ENCODE assay signal across 18 cellular contexts in the genomic region with DNA sequence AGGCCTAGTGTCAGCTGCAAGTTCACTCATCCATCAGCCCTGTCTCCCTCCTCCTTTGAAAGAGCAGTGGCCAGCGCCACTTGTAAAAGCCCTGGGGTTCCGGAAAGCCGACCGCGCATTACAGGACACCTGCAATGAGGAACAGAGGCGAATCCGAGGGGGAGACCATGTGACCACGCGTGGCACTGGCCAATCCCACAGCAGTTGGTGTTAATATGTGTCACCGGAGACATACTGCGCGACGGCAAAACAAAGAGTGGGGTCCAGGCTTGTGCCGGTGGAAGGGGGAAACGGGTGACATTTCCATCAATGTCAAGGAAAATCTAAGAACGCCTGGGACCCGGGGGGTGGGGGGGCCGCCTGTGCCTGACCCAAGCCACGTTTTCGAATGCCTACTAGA.
A peak's percentile ranks its signal among the peaks of the same experiment; 100 is the strongest.
DNase-seq lines count a peak whose midpoint lies in the region; ATAC-seq and TF ChIP-seq lines count a peak whose summit lies in the region.
"Had no signal": no experiment of that assay in that cellular context is flagged by ENCODE, and none has a peak within 500 bp of the region (broad histone marks: within the 10 kb centered on the region; RNA-seq: fewer than 3 reads in every experiment).

No MANE protein-coding gene starts in this region.

- no peak for TF ChIP-seq EP300 in SK-N-SH (IDR thresholded peaks at IDR 0.05; ENCODE audit: borderline replicate concordance in 1 of 2, low read depth in 1 of 2, low read length in 1 of 2)
- TF ChIP-seq EP300 in sigmoid colon (IDR thresholded peaks at IDR 0.05), result no peak

- H3K27me3 ChIP-seq in SK-N-SH (ENCODE audit: insufficient read depth), result no peaks in the 10 kb centered on the region
- H3K27me3 ChIP-seq in sigmoid colon, result no peaks in the 10 kb centered on the region

- no peaks in the 10 kb centered on the region for H3K9me2 ChIP-seq in SK-N-SH

- TF ChIP-seq POLR2A in sigmoid colon (IDR thresholded peaks at IDR 0.05), result no peak

- POLR2A ChIA-PET in SK-N-SH (lab: Yijun Ruan, JAX), result no interaction called here

- CTCF ChIA-PET in SK-N-SH (lab: Yijun Ruan, JAX), result no interaction called here

- H4K20me1 ChIP-seq in SK-N-SH (ENCODE audit: insufficient read depth), result no peaks in the 10 kb centered on the region

- H2AFZ ChIP-seq in SK-N-SH (ENCODE audit: low read depth), result no peak overlapping the region
- H2AFZ ChIP-seq: GM23338, PC-9 had no signal

- intact Hi-C loops in sigmoid colon (cut with DNase I), result no loop called here

- TF ChIP-seq RAD21 in SK-N-SH (IDR thresholded peaks at IDR 0.05; ENCODE audit: low read length), result no peak

- no peaks in the 10 kb centered on the region for H3F3A ChIP-seq in SK-N-SH (replicated peaks; ENCODE audit: insufficient read depth)

- no peaks in the 10 kb centered on the region for H3K79me2 ChIP-seq in SK-N-SH (ENCODE audit: insufficient read depth)

- H3K4me2 ChIP-seq in SK-N-SH, result peak overlapping the region; percentile 33; the same call in 1 of the 2 replicates
- H3K4me2 ChIP-seq: GM23338, PC-9 had no signal

- H3K9ac ChIP-seq in SK-N-SH, result no peak overlapping the region

- no peaks in the 10 kb centered on the region; a peak in 1 of 4 replicates for H3K4me1 ChIP-seq in SK-N-SH (ENCODE audit: control insufficient read depth in 1 of 2, insufficient read depth in 2 of 2, low read depth in 1 of 2, low read length in 1 of 2)
- H3K4me1 ChIP-seq in sigmoid colon, result no peaks in the 10 kb centered on the region

- ATAC-seq in SK-N-SH treated with all-trans-retinoic acid at 6 μM for 48 hours (no peak), GM19324 (IDR thresholded peaks at IDR 0.05; ENCODE audit: low FRiP score, unreplicated experiment) (no peak)
- ATAC-seq: GM23338 had no signal

- WGBS in SK-N-SH (ENCODE audit: low lambda C conversion rate), result 25% methylated on average over 20 of the region's 20 CpGs
- WGBS in sigmoid colon, 2 donors, result 74 to 80% methylated on average over 20 of the region's 20 CpGs

- TF ChIP-seq CTCF in SK-N-SH (IDR thresholded peaks at IDR 0.05) (no peak), coronary artery (IDR thresholded peaks at IDR 0.05) (no peak), sigmoid colon (IDR thresholded peaks at IDR 0.05) (no peak)

- H3K9me3 ChIP-seq in SK-N-SH, result no peaks in the 10 kb centered on the region
- H3K9me3 ChIP-seq in sigmoid colon, result peaks cover 0 to 7% (median 0%) of the 10 kb centered on the region in 4 donors

- no peaks in the 10 kb centered on the region for H3K36me3 ChIP-seq in SK-N-SH (replicated peaks in 1 of 2; ENCODE audit: control insufficient read depth in 1 of 2, insufficient read depth in 2 of 2, low read length in 1 of 2)
- no peaks in the 10 kb centered on the region for H3K36me3 ChIP-seq in sigmoid colon

- no peak for DNase-seq in SK-N-SH
- DNase-seq in AG20443 (ENCODE audit: low spot score), result peak; percentile 1
- DNase-seq in coronary artery (ENCODE audit: low spot score), result peak; percentile 38
- peak; percentile 24 for DNase-seq in sigmoid colon
- DNase-seq in NOMO-1 treated with dmso at 0.1 percent for 144 hours (lab: John Stamatoyannopoulos, UW; ENCODE audit: unreplicated experiment), result no peak
- DNase-seq in UCSD-AML1 (lab: John Stamatoyannopoulos, UW; ENCODE audit: unreplicated experiment), result no peak
- DNase-seq: CD4-positive, CD25-positive, alpha-beta regulatory T cell; COR-L47; GDM1; Karpas-422; NCI-H1417 treated with DMSO at 0.1 percent for 48 hours; NCI-H187 treated with DMSO at 0.1 percent for 48 hours; NCI-H524 treated with DMSO at 0.1 percent for 48 hours had no signal

- H3K4me3 ChIP-seq in SK-N-SH (ENCODE audit: low read depth in 2 of 2, low read length in 1 of 2) (no peak overlapping the region; a peak in 1 of 4 replicates), coronary artery (no peak overlapping the region), sigmoid colon (no peak overlapping the region)
- H3K4me3 ChIP-seq: GM23338, PC-9 had no signal

- no peak overlapping the region for H3K27ac ChIP-seq in SK-N-SH (ENCODE audit: low read depth in 2 of 2, low read length in 1 of 2)
- H3K27ac ChIP-seq in coronary artery, result no peak overlapping the region
- H3K27ac ChIP-seq in sigmoid colon, result no peak overlapping the region
- H3K27ac ChIP-seq: 22Rv1, PC-9 had no signal

TF ChIP-seq in SK-N-SH, 30 proteins besides CTCF, POLR2A, EP300 and RAD21 (continues in another document):
- no peak for TF ChIP-seq TAF1 (IDR thresholded peaks at IDR 0.05; ENCODE audit: borderline replicate concordance, low read depth, low read length)
- no peak for TF ChIP-seq ELF1 (IDR thresholded peaks at IDR 0.05)
- TF ChIP-seq, protein P1, sequence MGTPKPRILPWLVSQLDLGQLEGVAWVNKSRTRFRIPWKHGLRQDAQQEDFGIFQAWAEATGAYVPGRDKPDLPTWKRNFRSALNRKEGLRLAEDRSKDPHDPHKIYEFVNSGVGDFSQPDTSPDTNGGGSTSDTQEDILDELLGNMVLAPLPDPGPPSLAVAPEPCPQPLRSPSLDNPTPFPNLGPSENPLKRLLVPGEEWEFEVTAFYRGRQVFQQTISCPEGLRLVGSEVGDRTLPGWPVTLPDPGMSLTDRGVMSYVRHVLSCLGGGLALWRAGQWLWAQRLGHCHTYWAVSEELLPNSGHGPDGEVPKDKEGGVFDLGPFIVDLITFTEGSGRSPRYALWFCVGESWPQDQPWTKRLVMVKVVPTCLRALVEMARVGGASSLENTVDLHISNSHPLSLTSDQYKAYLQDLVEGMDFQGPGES (IDR thresholded peaks at IDR 0.05; ENCODE audit: low read depth, low read length), result no peak
- no peak for TF ChIP-seq CHD2 (IDR thresholded peaks at IDR 0.05; ENCODE audit: low read length, partially characterized antibody)
- no peak for TF ChIP-seq MEF2A (IDR thresholded peaks at IDR 0.05; ENCODE audit: borderline replicate concordance, low read depth)
- TF ChIP-seq YY1 (IDR thresholded peaks at IDR 0.05; ENCODE audit: low read depth), result no peak
- TF ChIP-seq FOXJ3 (CRISPR knock-in tag; IDR thresholded peaks at IDR 0.05), result no peak
- no peak for TF ChIP-seq NRF1 (IDR thresholded peaks at IDR 0.05; ENCODE audit: low read depth, low read length)
- no peak for TF ChIP-seq EZH2phosphoT487 (IDR thresholded peaks at IDR 0.05; ENCODE audit: borderline replicate concordance, low read depth)
- TF ChIP-seq JUND (IDR thresholded peaks at IDR 0.05), result no peak
- TF ChIP-seq TCF12 (IDR thresholded peaks at IDR 0.05), result no peak
- TF ChIP-seq FOSL2 (IDR thresholded peaks at IDR 0.05; ENCODE audit: borderline replicate concordance, low read depth), result no peak
- TF ChIP-seq RXRA (IDR thresholded peaks at IDR 0.05; ENCODE audit: borderline replicate concordance, low read depth), result no peak
- TF ChIP-seq, protein P2, sequence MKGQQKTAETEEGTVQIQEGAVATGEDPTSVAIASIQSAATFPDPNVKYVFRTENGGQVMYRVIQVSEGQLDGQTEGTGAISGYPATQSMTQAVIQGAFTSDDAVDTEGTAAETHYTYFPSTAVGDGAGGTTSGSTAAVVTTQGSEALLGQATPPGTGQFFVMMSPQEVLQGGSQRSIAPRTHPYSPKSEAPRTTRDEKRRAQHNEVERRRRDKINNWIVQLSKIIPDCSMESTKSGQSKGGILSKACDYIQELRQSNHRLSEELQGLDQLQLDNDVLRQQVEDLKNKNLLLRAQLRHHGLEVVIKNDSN (IDR thresholded peaks at IDR 0.05; ENCODE audit: borderline replicate concordance, low read depth), result no peak

TF ChIP-seq in SK-N-SH treated with all-trans-retinoic acid at 6 μM for 48 hours, 23 proteins besides CTCF, POLR2A, EP300 and RAD21:
- TF ChIP-seq OSR1 (CRISPR knock-in tag; IDR thresholded peaks at IDR 0.05) (no peak), ZNF565 (CRISPR knock-in tag; conservative IDR thresholded peaks at IDR 0.05; ENCODE audit: low read depth) (no peak), RARB (CRISPR knock-in tag; IDR thresholded peaks at IDR 0.05) (no peak), ZFP3 (CRISPR knock-in tag; IDR thresholded peaks at IDR 0.05) (no peak)
- TF ChIP-seq, protein P3, sequence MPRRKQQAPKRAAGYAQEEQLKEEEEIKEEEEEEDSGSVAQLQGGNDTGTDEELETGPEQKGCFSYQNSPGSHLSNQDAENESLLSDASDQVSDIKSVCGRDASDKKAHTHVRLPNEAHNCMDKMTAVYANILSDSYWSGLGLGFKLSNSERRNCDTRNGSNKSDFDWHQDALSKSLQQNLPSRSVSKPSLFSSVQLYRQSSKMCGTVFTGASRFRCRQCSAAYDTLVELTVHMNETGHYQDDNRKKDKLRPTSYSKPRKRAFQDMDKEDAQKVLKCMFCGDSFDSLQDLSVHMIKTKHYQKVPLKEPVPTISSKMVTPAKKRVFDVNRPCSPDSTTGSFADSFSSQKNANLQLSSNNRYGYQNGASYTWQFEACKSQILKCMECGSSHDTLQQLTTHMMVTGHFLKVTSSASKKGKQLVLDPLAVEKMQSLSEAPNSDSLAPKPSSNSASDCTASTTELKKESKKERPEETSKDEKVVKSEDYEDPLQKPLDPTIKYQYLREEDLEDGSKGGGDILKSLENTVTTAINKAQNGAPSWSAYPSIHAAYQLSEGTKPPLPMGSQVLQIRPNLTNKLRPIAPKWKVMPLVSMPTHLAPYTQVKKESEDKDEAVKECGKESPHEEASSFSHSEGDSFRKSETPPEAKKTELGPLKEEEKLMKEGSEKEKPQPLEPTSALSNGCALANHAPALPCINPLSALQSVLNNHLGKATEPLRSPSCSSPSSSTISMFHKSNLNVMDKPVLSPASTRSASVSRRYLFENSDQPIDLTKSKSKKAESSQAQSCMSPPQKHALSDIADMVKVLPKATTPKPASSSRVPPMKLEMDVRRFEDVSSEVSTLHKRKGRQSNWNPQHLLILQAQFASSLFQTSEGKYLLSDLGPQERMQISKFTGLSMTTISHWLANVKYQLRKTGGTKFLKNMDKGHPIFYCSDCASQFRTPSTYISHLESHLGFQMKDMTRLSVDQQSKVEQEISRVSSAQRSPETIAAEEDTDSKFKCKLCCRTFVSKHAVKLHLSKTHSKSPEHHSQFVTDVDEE (CRISPR knock-in tag; IDR thresholded peaks at IDR 0.05), result no peak
TF ChIP-seq in SK-N-SH treated with all-trans-retinoic acid at 6 μM for 48 hours: peak in this region for 0.

Comparison
In these comparisons a context has a peak if more than half of its experiments do, and no peak if none do; other contexts are left out.
1. DNase-seq: peak in AG20443 (single experiment), coronary artery (single experiment) and sigmoid colon (single experiment); none in SK-N-SH (single experiment), NOMO-1 treated with dmso at 0.1 percent for 144 hours (single experiment) and UCSD-AML1 (single experiment).